17 cellular contexts compared by ENCODE assay signal in the genomic region with DNA sequence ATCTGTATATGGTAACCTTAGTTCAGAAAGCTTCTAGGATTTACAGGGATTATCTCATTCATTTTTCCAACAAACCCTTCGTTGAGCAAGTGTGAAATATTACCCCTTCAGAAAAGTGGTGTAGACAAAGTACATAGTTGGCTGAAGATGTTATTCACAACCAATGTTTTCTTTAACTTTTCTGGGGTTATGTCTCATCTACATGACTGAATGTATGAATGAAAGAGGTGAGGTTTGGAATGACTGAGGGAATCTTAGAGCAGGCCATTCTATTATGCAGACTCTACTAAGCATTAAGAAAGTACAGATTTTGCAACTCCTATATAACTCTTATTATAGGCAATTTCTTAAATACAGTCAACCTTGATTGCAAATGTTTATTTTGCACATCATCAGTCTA.
A peak's percentile ranks its signal among the peaks of the same experiment; 100 is the strongest.
DNase-seq lines count a peak whose midpoint lies in the region; ATAC-seq, FAIRE-seq and TF ChIP-seq lines count a peak whose summit lies in the region.
"Had no signal": no experiment of that assay in that cellular context is flagged by ENCODE, and none has a peak within 500 bp of the region (broad histone marks: within the 10 kb centered on the region; RNA-seq: fewer than 3 reads in every experiment).

No MANE protein-coding gene starts in this region.

- WGBS in SK-N-SH (ENCODE audit: low lambda C conversion rate) = 94% methylated on average over 1 of the region's 1 CpG
- WGBS in smooth muscle cell (ENCODE audit: low lambda C conversion rate) = 81% methylated on average over 1 of the region's 1 CpG

- H3K27me3 ChIP-seq in SK-N-SH (ENCODE audit: insufficient read depth) (no peaks in the 10 kb centered on the region), endothelial cell of umbilical vein (ENCODE audit: control insufficient read depth in 2 of 2, insufficient read depth in 2 of 2, low read length in 2 of 2) (no peaks in the 10 kb centered on the region), smooth muscle cell (ENCODE audit: low read depth) (no peaks in the 10 kb centered on the region)
- H3K27me3 ChIP-seq: Peyer's patch had no signal

- no peak for TF ChIP-seq EP300 in SK-N-SH (IDR thresholded peaks at IDR 0.05; ENCODE audit: borderline replicate concordance in 1 of 2, low read depth in 1 of 2, low read length in 1 of 2)

- dilution Hi-C loops in endothelial cell of umbilical vein (cut with MboI; ENCODE audit: extremely low pct_ligation_motif_present, low sequenced_read_pairs) = no loop called here

- CTCF ChIA-PET in SK-N-SH (lab: Yijun Ruan, JAX) (interaction anchor here (0.6 kb wide), 1 partner anchor 1414 kb away, joined by 3 read pairs; no protein-coding TSS in a partner anchor), endothelial cell of umbilical vein (lab: Charles Lee) (interaction anchor here (0.9 to 1.4 kb wide), 5 partner anchors 10 to 289 kb away, joined by 3 to 7 read pairs (median 3); no protein-coding TSS in a partner anchor)

- no peak overlapping the region for H3K9ac ChIP-seq in SK-N-SH
- no peak overlapping the region for H3K9ac ChIP-seq in endothelial cell of umbilical vein (replicated peaks; ENCODE audit: extremely low read depth, insufficient read depth, low read length)
- no peak overlapping the region for H3K9ac ChIP-seq in smooth muscle cell (ENCODE audit: low read depth)

- H3K4me2 ChIP-seq in SK-N-SH (no peak overlapping the region), endothelial cell of umbilical vein (ENCODE audit: insufficient read depth, low read length) (no peak overlapping the region), smooth muscle cell (no peak overlapping the region)

- no peak for TF ChIP-seq RAD21 in SK-N-SH (IDR thresholded peaks at IDR 0.05; ENCODE audit: low read length)

- no peak for ATAC-seq in GM18517 (IDR thresholded peaks at IDR 0.05; ENCODE audit: unreplicated experiment)
- ATAC-seq: Right ventricle myocardium inferior had no signal

- no peaks in the 10 kb centered on the region for H3K9me1 ChIP-seq in endothelial cell of umbilical vein (replicated peaks; ENCODE audit: control insufficient read depth, extremely low read depth, insufficient read depth, low read length)

- no TSS peak for BruUV-seq in endothelial cell of umbilical vein (replicated peaks; lab: Mats Ljungman, UMichigan)

- H3K36me3 ChIP-seq in SK-N-SH (replicated peaks in 1 of 2; ENCODE audit: control insufficient read depth in 1 of 2, insufficient read depth in 2 of 2, low read length in 1 of 2) (no peaks in the 10 kb centered on the region), endothelial cell of umbilical vein (ENCODE audit: control insufficient read depth in 2 of 2, extremely low read depth in 1 of 2, insufficient read depth in 2 of 2, low read length in 2 of 2) (no peaks in the 10 kb centered on the region), smooth muscle cell (ENCODE audit: low read depth) (no peaks in the 10 kb centered on the region)
- H3K36me3 ChIP-seq: HAP-1, Peyer's patch had no signal

- DNase-seq in SK-N-SH = no peak
- DNase-seq in endothelial cell of umbilical vein (ENCODE audit: low read depth, low spot score) = no peak
- DNase-seq in kidney tubule cell (ENCODE audit: low spot score) = peak; percentile 2
- DNase-seq in smooth muscle cell (lab: John Stamatoyannopoulos, UW; ENCODE audit: unreplicated experiment) = no peak
- DNase-seq in NCI-H524 treated with DMSO at 0.1 percent for 48 hours (lab: John Stamatoyannopoulos, UW) = no peak
- DNase-seq in DMS114 treated with DMSO at 0.1 percent for 48 hours (lab: John Stamatoyannopoulos, UW; ENCODE audit: unreplicated experiment) = no peak
- DNase-seq: C1 segment of cervical spinal cord; CD8-positive, alpha-beta memory T cell; DMS79 treated with DMSO at 0.1 percent for 48 hours; KG1; NCI-H2029; NCI-H2171 treated with DMSO at 0.1 percent for 48 hours; NK-92 treated with Interleukin-12 subunit alpha and Interleukin-12 subunit beta, amount 100 ng/mL, for 24 hours; Peyer's patch had no signal

- no peak overlapping the region for H2AFZ ChIP-seq in SK-N-SH (ENCODE audit: low read depth)
- no peak overlapping the region for H2AFZ ChIP-seq in endothelial cell of umbilical vein (ENCODE audit: low read depth, low read length)
- no peak overlapping the region for H2AFZ ChIP-seq in smooth muscle cell (ENCODE audit: low read depth)

- no peaks in the 10 kb centered on the region for H3K79me2 ChIP-seq in SK-N-SH (ENCODE audit: insufficient read depth)
- H3K79me2 ChIP-seq in endothelial cell of umbilical vein (ENCODE audit: control insufficient read depth, insufficient read depth, low read length) = no peaks in the 10 kb centered on the region
- H3K79me2 ChIP-seq in smooth muscle cell (ENCODE audit: low read depth) = no peaks in the 10 kb centered on the region

- POLR2A ChIA-PET in SK-N-SH (lab: Yijun Ruan, JAX) (no interaction called here), endothelial cell of umbilical vein (lab: Charles Lee) (no interaction called here)

- no peak for TF ChIP-seq POLR2A in endothelial cell of umbilical vein (IDR thresholded peaks at IDR 0.05; ENCODE audit: low read depth, low read length)

- H3K4me3 ChIP-seq in SK-N-SH (ENCODE audit: low read depth in 2 of 2, low read length in 1 of 2) (no peak overlapping the region), endothelial cell of umbilical vein (replicated peaks in 1 of 3; ENCODE audit: insufficient read depth in 1 of 3, low read depth in 1 of 3, low read length in 3 of 3) (no peak overlapping the region), smooth muscle cell (no peak overlapping the region)
- H3K4me3 ChIP-seq: HAP-1, Peyer's patch had no signal

- H3K9me2 ChIP-seq in SK-N-SH = no peaks in the 10 kb centered on the region

- H3K27ac ChIP-seq in SK-N-SH (ENCODE audit: low read depth in 2 of 2, low read length in 1 of 2) (peak overlapping the region; percentile 42 to 99; a peak in 3 of 4 replicates), endothelial cell of umbilical vein (ENCODE audit: insufficient read depth, low read depth, low read length) (peak overlapping the region; percentile 64), smooth muscle cell (ENCODE audit: low read depth) (peak overlapping the region; percentile 71)
- H3K27ac ChIP-seq: Peyer's patch had no signal

- H3K4me1 ChIP-seq in SK-N-SH (ENCODE audit: control insufficient read depth in 1 of 2, insufficient read depth in 2 of 2, low read depth in 1 of 2, low read length in 1 of 2) (peaks cover 4 to 22% of the 10 kb centered on the region in 2 experiments; a peak in 2 of 4 replicates), endothelial cell of umbilical vein (ENCODE audit: control insufficient read depth, extremely low read depth, insufficient read depth, low read length) (peaks cover 8% of the 10 kb centered on the region), smooth muscle cell (ENCODE audit: low read depth) (no peaks in the 10 kb centered on the region)
- H3K4me1 ChIP-seq: HAP-1, Peyer's patch had no signal

- H3F3A ChIP-seq in SK-N-SH (replicated peaks; ENCODE audit: insufficient read depth) = no peaks in the 10 kb centered on the region
- no peaks in the 10 kb centered on the region for H3F3A ChIP-seq in smooth muscle cell (ENCODE audit: low read depth)

- no peaks in the 10 kb centered on the region for H4K20me1 ChIP-seq in SK-N-SH (ENCODE audit: insufficient read depth)
- H4K20me1 ChIP-seq in endothelial cell of umbilical vein (replicated peaks; ENCODE audit: control insufficient read depth, extremely low read depth, insufficient read depth, low read length) = no peaks in the 10 kb centered on the region
- H4K20me1 ChIP-seq in smooth muscle cell (ENCODE audit: low read depth) = no peaks in the 10 kb centered on the region

- FAIRE-seq in endothelial cell of umbilical vein (lab: Jason Lieb, UNC) = no peak

- intact Hi-C loops in endothelial cell of umbilical vein (cut with micrococcal nuclease) = no loop called here

- H3K9me3 ChIP-seq in SK-N-SH (no peaks in the 10 kb centered on the region), endothelial cell of umbilical vein (replicated peaks; ENCODE audit: control insufficient read depth, insufficient read depth, low read length) (no peaks in the 10 kb centered on the region), smooth muscle cell (replicated peaks; ENCODE audit: low read depth) (no peaks in the 10 kb centered on the region)
- H3K9me3 ChIP-seq: HAP-1, Peyer's patch had no signal

- TF ChIP-seq CTCF in SK-N-SH (IDR thresholded peaks at IDR 0.05) (no peak), endothelial cell of umbilical vein (IDR thresholded peaks at IDR 0.05; ENCODE audit: extremely low read depth in 1 of 2, insufficient read depth in 1 of 2, low read depth in 1 of 2, low read length in 2 of 2) (no peak), smooth muscle cell (IDR thresholded peaks at IDR 0.05; ENCODE audit: borderline replicate concordance, insufficient read depth, poor library complexity, severe bottlenecking) (no peak)

TF ChIP-seq in endothelial cell of umbilical vein, 7 proteins besides CTCF, POLR2A, EP300 and RAD21:
- TF ChIP-seq, protein P1, sequence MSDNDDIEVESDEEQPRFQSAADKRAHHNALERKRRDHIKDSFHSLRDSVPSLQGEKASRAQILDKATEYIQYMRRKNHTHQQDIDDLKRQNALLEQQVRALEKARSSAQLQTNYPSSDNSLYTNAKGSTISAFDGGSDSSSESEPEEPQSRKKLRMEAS (IDR thresholded peaks at IDR 0.05; ENCODE audit: insufficient read depth, insufficient read length) = no peak
- no peak for TF ChIP-seq JUN (IDR thresholded peaks at IDR 0.05; ENCODE audit: borderline replicate concordance, insufficient read depth, insufficient read length, low read depth)
- TF ChIP-seq FOS (IDR thresholded peaks at IDR 0.05; ENCODE audit: borderline replicate concordance, insufficient read depth, low read length) = no peak
- TF ChIP-seq POLR2AphosphoS5 (IDR thresholded peaks at IDR 0.05; ENCODE audit: insufficient read depth, low read depth, low read length) = no peak
- TF ChIP-seq MYC (IDR thresholded peaks at IDR 0.05; ENCODE audit: low read depth, low read length) = no peak
- no peak for TF ChIP-seq EZH2 (IDR thresholded peaks at IDR 0.05; ENCODE audit: borderline replicate concordance, low read depth, low read length, severe bottlenecking)
- no peak for TF ChIP-seq GATA2 (IDR thresholded peaks at IDR 0.05; ENCODE audit: insufficient read depth, insufficient read length, low read depth, low read length)
